Comparison of ENCODE assay signal across 1 cellular context in genomic region chr10:92573798-92574544, GRCh38.
A peak's percentile ranks its signal among the peaks of the same experiment; 100 is the strongest.
TF ChIP-seq lines count a peak whose summit lies in the region.

Gene IDE (minus strand): TSS chr10:92574093. CDS start chr10:92574019, 74 bp downstream.

TF ChIP-seq in HepG2, 621 proteins besides CTCF, POLR2A, EP300 and RAD21 (continued from another document and continues in another):
- TF ChIP-seq ZXDC (CRISPR knock-in tag; IDR thresholded peaks at IDR 0.05) = no peak; the same call in 1 of the 2 replicates
- TF ChIP-seq ZNF207 (IDR thresholded peaks at IDR 0.05; ENCODE audit: borderline replicate concordance) = no peak
- TF ChIP-seq ZNF501 (CRISPR knock-in tag; IDR thresholded peaks at IDR 0.05) = peak; percentile 98
- peak; percentile 93 for TF ChIP-seq MYC (CRISPR knock-in tag; IDR thresholded peaks at IDR 0.05; ENCODE audit: borderline replicate concordance)
- TF ChIP-seq SOX13 (IDR thresholded peaks at IDR 0.05) = peak; percentile 43; the same call in 1 of the 2 replicates
- TF ChIP-seq SOX13 (CRISPR knock-in tag; conservative IDR thresholded peaks at IDR 0.05 in 1 of 2, IDR thresholded peaks at IDR 0.05 in 1 of 2) = peak in 1 of 2 experiments; percentile 15; a peak in 2 of 4 replicates
- no peak; the same call in 1 of the 2 replicates for TF ChIP-seq ZMAT3 (CRISPR knock-in tag; conservative IDR thresholded peaks at IDR 0.05)
- TF ChIP-seq GABPA (IDR thresholded peaks at IDR 0.05; ENCODE audit: low read depth, low read length) = no peak
- TF ChIP-seq GABPA (CRISPR knock-in tag; IDR thresholded peaks at IDR 0.05; ENCODE audit: low read depth) = peak; percentile 29; the same call in 1 of the 2 replicates
- TF ChIP-seq CHD4 (IDR thresholded peaks at IDR 0.05; ENCODE audit: borderline replicate concordance, low read length) = no peak
- TF ChIP-seq SRF (IDR thresholded peaks at IDR 0.05; ENCODE audit: low read depth, low read length) = no peak
- TF ChIP-seq SYNCRIP (IDR thresholded peaks at IDR 0.05; ENCODE audit: insufficient read depth, low read depth, low read length) = no peak
- TF ChIP-seq ZNF264 (CRISPR knock-in tag; IDR thresholded peaks at IDR 0.05) = peak; percentile 68
- TF ChIP-seq ZSCAN22 (CRISPR knock-in tag; IDR thresholded peaks at IDR 0.05) = 0 out of 2 replicates have a peak, but pooled peaks have one; percentile 39
- TF ChIP-seq ZNF563 (CRISPR knock-in tag; IDR thresholded peaks at IDR 0.05) = peak; percentile 87
- TF ChIP-seq CBFB (CRISPR knock-in tag; IDR thresholded peaks at IDR 0.05) = no peak; the same call in 1 of the 2 replicates
- TF ChIP-seq ZNF230 (CRISPR knock-in tag; IDR thresholded peaks at IDR 0.05) = 0 out of 2 replicates have a peak, but pooled peaks have one; percentile 16
- no peak for TF ChIP-seq SOX6 (IDR thresholded peaks at IDR 0.05)
- TF ChIP-seq SOX6 (CRISPR knock-in tag; IDR thresholded peaks at IDR 0.05) = peak; percentile 40; the same call in 1 of the 2 replicates
- TF ChIP-seq CENPBD1 (CRISPR knock-in tag; IDR thresholded peaks at IDR 0.05; ENCODE audit: borderline replicate concordance, low read depth) = no peak; the same call in 1 of the 2 replicates
- no peak for TF ChIP-seq KLF9 (CRISPR knock-in tag; IDR thresholded peaks at IDR 0.05; ENCODE audit: low read depth)
- peak; percentile 89 for TF ChIP-seq MAX (IDR thresholded peaks at IDR 0.05)
- TF ChIP-seq HNF4A (CRISPR knock-in tag; IDR thresholded peaks at IDR 0.05) = peak; percentile 1; the same call in 1 of the 2 replicates
- TF ChIP-seq ISL2 (CRISPR knock-in tag; IDR thresholded peaks at IDR 0.05) = no peak; the same call in 1 of the 2 replicates
- peak; percentile 89 for TF ChIP-seq ZBTB4 (CRISPR knock-in tag; IDR thresholded peaks at IDR 0.05; ENCODE audit: borderline replicate concordance)
- TF ChIP-seq ZBED4 (CRISPR knock-in tag; IDR thresholded peaks at IDR 0.05; ENCODE audit: borderline replicate concordance) = 0 out of 2 replicates have a peak, but pooled peaks have one; percentile 24
- TF ChIP-seq MAFK (conservative IDR thresholded peaks at IDR 0.05 in 1 of 2, IDR thresholded peaks at IDR 0.05 in 1 of 2; ENCODE audit: low read length in 2 of 2) = peak; percentile 79 to 88
- TF ChIP-seq ZNF749 (CRISPR knock-in tag; IDR thresholded peaks at IDR 0.05; ENCODE audit: borderline replicate concordance) = no peak
- TF ChIP-seq ZNF547 (CRISPR knock-in tag; IDR thresholded peaks at IDR 0.05) = peak; percentile 91
- peak; percentile 65; the same call in 1 of the 2 replicates for TF ChIP-seq ZNF333 (CRISPR knock-in tag; IDR thresholded peaks at IDR 0.05; ENCODE audit: borderline replicate concordance)
- TF ChIP-seq PRMT3 (CRISPR knock-in tag; IDR thresholded peaks at IDR 0.05; ENCODE audit: borderline replicate concordance, low read depth) = no peak
- TF ChIP-seq ZUFSP (CRISPR knock-in tag; IDR thresholded peaks at IDR 0.05; ENCODE audit: borderline replicate concordance) = 0 out of 2 replicates have a peak, but pooled peaks have one; percentile 15
- TF ChIP-seq TBX3 (IDR thresholded peaks at IDR 0.05; ENCODE audit: borderline replicate concordance) = peak; percentile 51; the same call in 1 of the 2 replicates
- no peak for TF ChIP-seq PBX2 (CRISPR knock-in tag; IDR thresholded peaks at IDR 0.05)
- TF ChIP-seq, protein P1, sequence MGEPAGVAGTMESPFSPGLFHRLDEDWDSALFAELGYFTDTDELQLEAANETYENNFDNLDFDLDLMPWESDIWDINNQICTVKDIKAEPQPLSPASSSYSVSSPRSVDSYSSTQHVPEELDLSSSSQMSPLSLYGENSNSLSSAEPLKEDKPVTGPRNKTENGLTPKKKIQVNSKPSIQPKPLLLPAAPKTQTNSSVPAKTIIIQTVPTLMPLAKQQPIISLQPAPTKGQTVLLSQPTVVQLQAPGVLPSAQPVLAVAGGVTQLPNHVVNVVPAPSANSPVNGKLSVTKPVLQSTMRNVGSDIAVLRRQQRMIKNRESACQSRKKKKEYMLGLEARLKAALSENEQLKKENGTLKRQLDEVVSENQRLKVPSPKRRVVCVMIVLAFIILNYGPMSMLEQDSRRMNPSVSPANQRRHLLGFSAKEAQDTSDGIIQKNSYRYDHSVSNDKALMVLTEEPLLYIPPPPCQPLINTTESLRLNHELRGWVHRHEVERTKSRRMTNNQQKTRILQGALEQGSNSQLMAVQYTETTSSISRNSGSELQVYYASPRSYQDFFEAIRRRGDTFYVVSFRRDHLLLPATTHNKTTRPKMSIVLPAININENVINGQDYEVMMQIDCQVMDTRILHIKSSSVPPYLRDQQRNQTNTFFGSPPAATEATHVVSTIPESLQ (CRISPR knock-in tag; conservative IDR thresholded peaks at IDR 0.05) = no peak
- TF ChIP-seq, protein P2, sequence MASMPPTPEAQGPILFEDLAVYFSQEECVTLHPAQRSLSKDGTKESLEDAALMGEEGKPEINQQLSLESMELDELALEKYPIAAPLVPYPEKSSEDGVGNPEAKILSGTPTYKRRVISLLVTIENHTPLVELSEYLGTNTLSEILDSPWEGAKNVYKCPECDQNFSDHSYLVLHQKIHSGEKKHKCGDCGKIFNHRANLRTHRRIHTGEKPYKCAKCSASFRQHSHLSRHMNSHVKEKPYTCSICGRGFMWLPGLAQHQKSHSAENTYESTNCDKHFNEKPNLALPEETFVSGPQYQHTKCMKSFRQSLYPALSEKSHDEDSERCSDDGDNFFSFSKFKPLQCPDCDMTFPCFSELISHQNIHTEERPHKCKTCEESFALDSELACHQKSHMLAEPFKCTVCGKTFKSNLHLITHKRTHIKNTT (CRISPR knock-in tag; IDR thresholded peaks at IDR 0.05) = no peak
- no peak for TF ChIP-seq ZNF24 (IDR thresholded peaks at IDR 0.05)
- TF ChIP-seq ZMYM3 (CRISPR knock-in tag; IDR thresholded peaks at IDR 0.05) = peak; percentile 14; the same call in 1 of the 2 replicates
- 0 out of 2 replicates have a peak, but pooled peaks have one; percentile 16 for TF ChIP-seq IRX3 (CRISPR knock-in tag; IDR thresholded peaks at IDR 0.05; ENCODE audit: borderline replicate concordance, low read depth)
- no peak for TF ChIP-seq ZC3H4 (CRISPR knock-in tag; IDR thresholded peaks at IDR 0.05; ENCODE audit: borderline replicate concordance)
- no peak for TF ChIP-seq ZNF10 (CRISPR knock-in tag; IDR thresholded peaks at IDR 0.05; ENCODE audit: borderline replicate concordance, low read depth)
- no peak for TF ChIP-seq ZKSCAN1 (IDR thresholded peaks at IDR 0.05; ENCODE audit: low read length)
- TF ChIP-seq ETV6 (CRISPR knock-in tag; conservative IDR thresholded peaks at IDR 0.05) = no peak
- TF ChIP-seq ZNF557 (CRISPR knock-in tag; IDR thresholded peaks at IDR 0.05) = peak; percentile 62; the same call in 1 of the 2 replicates
- no peak for TF ChIP-seq BRD4 (CRISPR knock-in tag; IDR thresholded peaks at IDR 0.05)
- peak; percentile 94 for TF ChIP-seq ZGPAT (CRISPR knock-in tag; IDR thresholded peaks at IDR 0.05)
- no peak for TF ChIP-seq SMYD3 (CRISPR knock-in tag; IDR thresholded peaks at IDR 0.05)
- TF ChIP-seq FOXA3 (CRISPR knock-in tag; IDR thresholded peaks at IDR 0.05) = peak; percentile 26
